ENCODE assay signal across 15 cellular contexts in genomic region chrX:49276671-49277519, GRCh38. TPM values are rescaled to one million over a fixed set of nuclear protein-coding genes. Genes with fewer than 3 reads are reported as not detected.
DNase-seq lines count a peak whose midpoint lies in the region; ATAC-seq and TF ChIP-seq lines count a peak whose summit lies in the region.
"Had no signal": no experiment of that assay in that cellular context is flagged by ENCODE, and none has a peak within 500 bp of the region (broad histone marks: within the 10 kb centered on the region; RNA-seq: fewer than 3 reads in every experiment).

No MANE protein-coding gene starts in this region.

- peaks cover 14% of the 10 kb centered on the region for H3K79me2 ChIP-seq in hepatocyte

- H3K9me3 Mint-ChIP-seq in T-cell (no peaks in the 10 kb centered on the region), neural crest cell (no peaks in the 10 kb centered on the region), glutamatergic neuron (ENCODE audit: unreplicated experiment) (peaks cover 2% of the 10 kb centered on the region)
- H3K9me3 Mint-ChIP-seq: stimulated activated naive B cell treated with anti-CD40 and anti-IgM and Interleukin-4, amounts not matched to agents 10 μg/mL and 1 μg/mL and 100 μg/mL, for 72 hours had no signal

- TF ChIP-seq POLR2A in body of pancreas (IDR thresholded peaks at IDR 0.05) = no peak

- H3K4me3 ChIP-seq in body of pancreas (no peak overlapping the region), hepatocyte (no peak overlapping the region)
- H3K4me3 ChIP-seq: gastrocnemius medialis had no signal

- no peaks in the 10 kb centered on the region for H4K20me1 ChIP-seq in hepatocyte (ENCODE audit: insufficient read depth, poor library complexity, severe bottlenecking)

- H3K27ac Mint-ChIP-seq in T-cell = peak overlapping the region; percentile 89 to 97
- no peak overlapping the region for H3K27ac Mint-ChIP-seq in neural crest cell (ENCODE audit: unreplicated experiment)
- H3K27ac Mint-ChIP-seq in glutamatergic neuron (ENCODE audit: unreplicated experiment) = no peak overlapping the region

- H3K4me1 Mint-ChIP-seq in T-cell (peaks cover 76 to 87% (median 87%) of the 10 kb centered on the region in 3 donors), neural crest cell (peaks cover 24% of the 10 kb centered on the region), glutamatergic neuron (ENCODE audit: low read depth, unreplicated experiment) (peaks cover 6% of the 10 kb centered on the region)

- no peaks in the 10 kb centered on the region for H3K27me3 ChIP-seq in body of pancreas
- no peaks in the 10 kb centered on the region for H3K27me3 ChIP-seq in hepatocyte
- H3K27me3 ChIP-seq: gastrocnemius medialis had no signal

- peak overlapping the region; percentile 8 to 78 (median 52) for H3K4me3 Mint-ChIP-seq in T-cell
- peak overlapping the region; percentile 31 for H3K4me3 Mint-ChIP-seq in neural crest cell
- H3K4me3 Mint-ChIP-seq in glutamatergic neuron (ENCODE audit: unreplicated experiment) = no peak overlapping the region
- H3K4me3 Mint-ChIP-seq: H9; stimulated activated naive B cell treated with anti-CD40 and anti-IgM and Interleukin-4, amounts not matched to agents 10 μg/mL and 1 μg/mL and 100 μg/mL, for 72 hours had no signal

- CTCF ChIA-PET in T-cell (lab: Charles Lee) = interaction anchor here in 1 of 2 donors (1.2 kb wide), 1 partner anchor 86 kb away, joined by 3 read pairs; no protein-coding TSS in a partner anchor

- no peak overlapping the region for H3K4me2 ChIP-seq in hepatocyte

- H3K9me3 ChIP-seq in body of pancreas (no peaks in the 10 kb centered on the region), hepatocyte (ENCODE audit: low read depth) (no peaks in the 10 kb centered on the region)
- H3K9me3 ChIP-seq: Caco-2, gastrocnemius medialis had no signal

- POLR2A ChIA-PET in T-cell (lab: Charles Lee) = no interaction called here

- no peaks in the 10 kb centered on the region for H3K9me2 ChIP-seq in hepatocyte (replicated peaks; ENCODE audit: insufficient read depth)

- peak overlapping the region in 1 of 4 donors; percentile 44 for H3K27ac ChIP-seq in body of pancreas
- H3K27ac ChIP-seq in hepatocyte = no peak overlapping the region

- peaks cover 7% of the 10 kb centered on the region for H3K36me3 Mint-ChIP-seq in T-cell
- H3K36me3 Mint-ChIP-seq in neural crest cell (ENCODE audit: low read depth) = no peaks in the 10 kb centered on the region
- no peaks in the 10 kb centered on the region for H3K36me3 Mint-ChIP-seq in glutamatergic neuron (ENCODE audit: unreplicated experiment)

- H3K4me1 ChIP-seq in body of pancreas = peaks cover 32% of the 10 kb centered on the region
- H3K4me1 ChIP-seq in hepatocyte (ENCODE audit: insufficient read depth) = no peaks in the 10 kb centered on the region
- H3K4me1 ChIP-seq: Caco-2 had no signal

- 48 to 69% methylated on average over 6 to 18 of the region's 19 CpGs for WGBS in body of pancreas, 2 donors
- WGBS in hepatocyte (ENCODE audit: low lambda C conversion rate, missing lambda C conversion rate) = 76% methylated on average over 19 of the region's 19 CpGs

- H3K27me3 Mint-ChIP-seq in T-cell (no peaks in the 10 kb centered on the region), neural crest cell (ENCODE audit: low read depth) (no peaks in the 10 kb centered on the region), glutamatergic neuron (ENCODE audit: unreplicated experiment) (no peaks in the 10 kb centered on the region)
- H3K27me3 Mint-ChIP-seq: stimulated activated naive B cell treated with anti-CD40 and anti-IgM and Interleukin-4, amounts not matched to agents 10 μg/mL and 1 μg/mL and 100 μg/mL, for 72 hours had no signal

- intact Hi-C loops in body of pancreas (cut with DNase I) = no loop called here

- DNase-seq in DMS79 (lab: John Stamatoyannopoulos, UW) (peak; percentile 49), T-cell (peak in 1 of 34 experiments; percentile 0), body of pancreas (peak; percentile 42 to 62 (median 54)), neural crest cell (ENCODE audit: low read depth, low spot score) (no peak), SW480 (ENCODE audit: low spot score) (no peak), glutamatergic neuron (no peak), hepatocyte (ENCODE audit: low spot score) (no peak)
- DNase-seq: Caco-2; H9; left colon; NCI-H1694; NK-92 treated with Interleukin-12 subunit alpha and Interleukin-12 subunit beta, amount 100 ng/mL, for 24 hours; stimulated activated naive B cell treated with anti-CD40 and anti-IgM and Interleukin-4, amounts not matched to agents 10 μg/mL and 1 μg/mL and 100 μg/mL, for 72 hours; SW 1271 had no signal

- TF ChIP-seq CTCF in body of pancreas (IDR thresholded peaks at IDR 0.05) (no peak), neural crest cell (conservative IDR thresholded peaks at IDR 0.05) (no peak), glutamatergic neuron (IDR thresholded peaks at IDR 0.05; ENCODE audit: partially characterized antibody, unreplicated experiment) (no peak), hepatocyte (IDR thresholded peaks at IDR 0.05; ENCODE audit: poor library complexity) (no peak)

- no peaks in the 10 kb centered on the region for H3K36me3 ChIP-seq in body of pancreas (replicated peaks in 1 of 2; ENCODE audit: insufficient read depth in 1 of 2, low read depth in 2 of 2)
- no peaks in the 10 kb centered on the region for H3K36me3 ChIP-seq in hepatocyte (replicated peaks; ENCODE audit: insufficient read depth, low read depth)
- H3K36me3 ChIP-seq: gastrocnemius medialis had no signal

- H2AFZ ChIP-seq in hepatocyte = no peak overlapping the region

- ATAC-seq in T-cell (replicated peaks in 1 of 4) = no peak
- peak; percentile 52 for ATAC-seq in body of pancreas
- ATAC-seq: left colon; stimulated activated naive B cell treated with anti-CD40 and anti-IgM and Interleukin-4, amounts not matched to agents 10 μg/mL and 1 μg/mL and 100 μg/mL, for 72 hours had no signal

RNA-seq across cellular contexts. Expression of gene PPP1R3F, which starts 7.3 kb away (rescaled TPM):
- total RNA-seq in T-cell (10 to 100 TPM; 11.7 to 20.8 (median 17.5) TPM), body of pancreas (10 to 100 TPM in 1 of 2 donors, 1 to 10 TPM in 1; 3.0 to 16.3 TPM), neural crest cell (11.5 and 13.1 TPM in 2 replicates), glutamatergic neuron (ENCODE audit: unreplicated experiment) (16.1 TPM), hepatocyte (6.4 and 6.8 TPM in 2 replicates)
- 7.3 and 10.2 TPM in 2 replicates for polyA plus RNA-seq in hepatocyte

RNA-seq across cellular contexts. Expression of gene FOXP3, which starts 12.4 kb away (rescaled TPM):
- 10 to 100 TPM in 4 of 5 donors, 1 to 10 TPM in 1; 9.0 to 30.1 (median 21.7) TPM for total RNA-seq in T-cell
- total RNA-seq in body of pancreas = not detected
- 0.26 and 0.39 TPM in 2 replicates for total RNA-seq in neural crest cell
- 0.78 TPM for total RNA-seq in glutamatergic neuron (ENCODE audit: unreplicated experiment)
- total RNA-seq in hepatocyte = 0.03 TPM in 1 of 2 replicates, not detected in the other
- not detected in 2 replicates for polyA plus RNA-seq in hepatocyte
- total RNA-seq: gastrocnemius medialis had no signal

RNA-seq across cellular contexts. Expression of gene GAGE10, which starts 26.6 kb away (rescaled TPM):
- under 1 TPM in 1 of 5 donors, not detected in 4; 0.66 TPM for total RNA-seq in T-cell
- not detected for total RNA-seq in body of pancreas
- total RNA-seq in neural crest cell = not detected in 2 replicates
- total RNA-seq in glutamatergic neuron (ENCODE audit: unreplicated experiment) = not detected
- not detected in 2 replicates for total RNA-seq in hepatocyte
- not detected in 2 replicates for polyA plus RNA-seq in hepatocyte
- total RNA-seq: Caco-2, gastrocnemius medialis, H9, left colon had no signal

RNA-seq across cellular contexts. Expression of gene CCDC22, which starts 41.6 kb away (rescaled TPM):
- 10 to 100 TPM; 21.0 to 34.9 (median 33.1) TPM for total RNA-seq in T-cell
- 1 to 10 TPM; 8.2 to 9.1 TPM for total RNA-seq in body of pancreas
- total RNA-seq in neural crest cell = 18.0 and 18.8 TPM in 2 replicates
- total RNA-seq in glutamatergic neuron (ENCODE audit: unreplicated experiment) = 15.0 TPM
- 12.7 and 21.5 TPM in 2 replicates for total RNA-seq in hepatocyte
- 12.3 and 14.8 TPM in 2 replicates for polyA plus RNA-seq in hepatocyte

RNA-seq across cellular contexts. Expression of gene CACNA1F, which starts 43.8 kb away (rescaled TPM):
- 1 to 10 TPM; 1.4 to 1.9 (median 1.6) TPM for total RNA-seq in T-cell
- total RNA-seq in body of pancreas = under 1 TPM in 1 of 2 donors, not detected in 1; 0.26 TPM
- 0.05 TPM in 1 of 2 replicates, not detected in the other for total RNA-seq in neural crest cell
- 0.47 TPM for total RNA-seq in glutamatergic neuron (ENCODE audit: unreplicated experiment)
- total RNA-seq in hepatocyte = 0.04 and 1.6 TPM in 2 replicates
- polyA plus RNA-seq in hepatocyte = 0.27 and 0.44 TPM in 2 replicates
- total RNA-seq: gastrocnemius medialis had no signal

Comparison
In these comparisons a context has a peak if more than half of its experiments do, and no peak if none do; other contexts are left out.
1. DNase-seq: peak in DMS79 (single experiment) and body of pancreas (4 of 4); none in neural crest cell (single experiment), SW480 (single experiment), glutamatergic neuron (single experiment) and hepatocyte (single experiment).
2. H3K27ac Mint-ChIP-seq: peak in T-cell (2 of 2); none in neural crest cell (single experiment) and glutamatergic neuron (single experiment).